In the genomic region with DNA sequence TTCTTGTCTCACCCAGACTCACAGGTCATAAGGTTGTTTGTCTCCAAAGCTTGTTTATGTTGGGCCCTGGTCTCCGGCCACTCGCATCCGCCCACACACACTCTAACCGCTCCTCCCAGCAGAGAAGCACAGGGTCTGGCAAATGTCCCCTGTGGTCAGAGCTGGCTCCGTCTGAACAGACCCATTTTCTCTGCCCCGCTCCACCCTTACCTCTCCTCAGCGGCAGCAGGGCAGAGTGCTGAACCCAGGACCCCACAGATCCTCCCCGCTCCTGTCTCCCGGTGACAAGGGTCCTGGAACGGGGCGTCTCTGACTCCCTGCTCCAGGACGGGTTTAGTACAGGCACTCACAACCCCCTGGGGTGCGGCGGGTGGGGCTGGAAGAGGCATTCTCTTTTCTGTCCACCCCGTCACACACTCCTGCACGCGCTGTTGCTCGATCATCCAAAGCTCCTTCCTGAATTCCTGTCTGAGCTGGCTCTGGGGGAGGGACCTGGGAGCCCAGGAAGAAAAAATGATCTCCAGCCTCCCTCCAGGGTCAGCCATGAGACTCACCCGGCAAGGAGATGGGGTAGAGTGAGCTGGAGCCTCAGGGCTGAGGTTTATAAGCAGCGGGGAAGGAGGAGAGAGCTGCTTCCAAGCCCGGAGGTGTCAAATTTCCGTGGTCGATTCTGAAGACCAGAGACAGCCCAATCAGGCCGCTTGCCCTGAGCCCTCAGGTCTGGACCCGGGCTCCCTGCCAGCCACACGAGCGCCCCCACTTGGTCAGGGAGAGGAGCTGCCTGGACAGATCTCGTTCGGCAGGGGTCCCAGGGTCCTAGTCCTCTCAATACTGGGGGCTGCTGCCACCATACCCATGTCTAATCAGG, we compare ENCODE assay signal across 8 cellular contexts. TPM values are rescaled to one million over a fixed set of nuclear protein-coding genes. Genes with fewer than 3 reads are reported as not detected.
DNase-seq lines count a peak whose midpoint lies in the region; ATAC-seq and TF ChIP-seq lines count a peak whose summit lies in the region.

S100A13 (minus strand) TSS at position 577 of the 868 bp plus-strand sequence. CDS start 1,033 bp downstream, outside the sequence.

- no peaks in the 10 kb centered on the region for H3K27me3 ChIP-seq in thoracic aorta (replicated peaks; ENCODE audit: insufficient read depth)

- no peaks in the 10 kb centered on the region for H3K36me3 ChIP-seq in thoracic aorta

- H3K27ac ChIP-seq in thoracic aorta, result peak within 1 kb of the TSS; percentile 84 to 91

- DNase-seq in Daoy (ENCODE audit: low read depth) (peak; percentile 93), LoVo (ENCODE audit: low spot score) (peak; percentile 76), SK-N-DZ (ENCODE audit: low spot score) (peak; percentile 96), epidermal melanocyte (ENCODE audit: insufficient read length, low spot score) (peak; percentile 83), medulla oblongata (ENCODE audit: extremely low spot score) (peak; percentile 69), thoracic aorta (ENCODE audit: low spot score) (peak; percentile 30)

- ATAC-seq in thoracic aorta (ENCODE audit: insufficient number of reproducible peaks, low FRiP score, low read depth), result no peak
- ATAC-seq in GM21619 (IDR thresholded peaks at IDR 0.05; ENCODE audit: unreplicated experiment), result no peak
- no peak for ATAC-seq in GM21786 (IDR thresholded peaks at IDR 0.05; ENCODE audit: unreplicated experiment)

- H3K4me3 ChIP-seq in thoracic aorta, result peak within 1 kb of the TSS; percentile 79

- TF ChIP-seq CTCF in thoracic aorta (IDR thresholded peaks at IDR 0.05), result peak; percentile 56

- H3K4me1 ChIP-seq in thoracic aorta (ENCODE audit: control insufficient read depth in 1 of 2, low read depth in 2 of 2), result peaks cover 6 to 35% of the 10 kb centered on the region in 2 donors

- H3K9me3 ChIP-seq in thoracic aorta, result no peaks in the 10 kb centered on the region

RNA-seq across cellular contexts. Expression of gene S100A13, which starts in this region (rescaled TPM):
- 126 and 201 TPM in 2 replicates for total RNA-seq in Daoy (2014; rRNA removed; shearing (Covaris generic))
- polyA plus RNA-seq in SK-N-DZ (2014; cell fraction: cytosol; rRNA removed), result 36.5 and 45.1 TPM in 2 replicates
- 22.4 and 35.4 TPM in 2 replicates for polyA plus RNA-seq in SK-N-DZ (2014; cell fraction: nucleus; rRNA removed)
- 10 to 100 TPM; 64.2 to 82.9 TPM for total RNA-seq in thoracic aorta

Comparison
In these comparisons a context has a peak if more than half of its experiments do, and no peak if none do; other contexts are left out.
1. DNase-seq: peak in every context shown above with its lines; median percentile 96 in SK-N-DZ; 93 in Daoy; 83 in epidermal melanocyte; 76 in LoVo; 69 in medulla oblongata; 30 in thoracic aorta.